ENCODE assay signal across 32 cellular contexts in genomic region chr12:115177899-115178298, GRCh38.
"Had no signal": no experiment of that assay in that cellular context is flagged by ENCODE, and none has a peak within 500 bp of the region (broad histone marks: within the 10 kb centered on the region; RNA-seq: fewer than 3 reads in every experiment).

No MANE protein-coding gene starts in this region.

- H3K27ac ChIP-seq: adrenal gland, body of pancreas, cardiac muscle cell, coronary artery, dorsolateral prefrontal cortex, esophagus muscularis mucosa, foreskin keratinocyte, gastrocnemius medialis, heart left ventricle, WERI-Rb-1 had no signal

- H3K27me3 ChIP-seq: adrenal gland, body of pancreas, cardiac muscle cell, esophagus muscularis mucosa, foreskin keratinocyte, gastrocnemius medialis, heart left ventricle had no signal

- H3K9me3 ChIP-seq: adrenal gland, body of pancreas, esophagus muscularis mucosa, gastrocnemius medialis, heart left ventricle had no signal

- ATAC-seq: activated CD4-positive, alpha-beta T cell treated with anti-CD3 and anti-CD28 coated beads for 36 hours; activated CD4-positive, CD25-positive, alpha-beta regulatory T cell treated with anti-CD3 and anti-CD28 coated beads, Interleukin-2, amount 50 U/mL, for 24 hours; activated CD8-positive, alpha-beta memory T cell treated with anti-CD3 and anti-CD28 coated beads, Interleukin-2, amount 10 ng/mL, durations not matched to agents 7 days and 5 days; activated CD8-positive, alpha-beta T cell treated with anti-CD3 and anti-CD28 coated beads, Interleukin-2, amount 10 ng/mL, durations not matched to agents 7 days and 5 days; activated naive CD8-positive, alpha-beta T cell treated with anti-CD3 and anti-CD28 coated beads, Interleukin-2, amount 50 U/mL, for 24 hours; body of pancreas; foreskin keratinocyte; gastrocnemius medialis; heart left ventricle; T-helper 17 cell had no signal

- H3K4me1 ChIP-seq: adrenal gland, body of pancreas, foreskin keratinocyte, gastrocnemius medialis had no signal

- H3K4me3 ChIP-seq: adrenal gland, body of pancreas, cardiac muscle cell, coronary artery, dorsolateral prefrontal cortex, esophagus muscularis mucosa, gastrocnemius medialis, heart left ventricle had no signal

- H3K36me3 ChIP-seq: adrenal gland, cardiac muscle cell, esophagus muscularis mucosa, gastrocnemius medialis, heart left ventricle, WERI-Rb-1 had no signal

- DNase-seq: activated B cell treated with CpG ODN at 0.5 μM for 24 hours; activated CD4-positive, alpha-beta memory T cell treated with anti-CD3 and anti-CD28 coated beads for 36 hours; activated CD4-positive, alpha-beta T cell treated with anti-CD3 and anti-CD28 coated beads for 36 hours; activated CD4-positive, alpha-beta T cell treated with anti-CD3 and anti-CD28 coated beads, Interleukin-2, amount 10 ng/mL, durations not matched to agents 24 days and 14 days; activated CD8-positive, alpha-beta memory T cell treated with anti-CD3 and anti-CD28 coated beads, Interleukin-2, amount 10 ng/mL, durations not matched to agents 7 days and 5 days; activated CD8-positive, alpha-beta memory T cell treated with anti-CD3 and anti-CD28 coated beads, Interleukin-2, amount 50 U/mL, for 4 hours; activated CD8-positive, alpha-beta T cell treated with anti-CD3 and anti-CD28 coated beads, Interleukin-2, amount 10 ng/mL, durations not matched to agents 7 days and 5 days; activated effector memory CD4-positive, alpha-beta T cell treated with anti-CD3 and anti-CD28 coated beads, Interleukin-2, amount 50 U/mL, for 16 hours; activated naive CD4-positive, alpha-beta T cell treated with anti-CD3 and anti-CD28 coated beads for 36 hours; activated naive CD8-positive, alpha-beta T cell treated with anti-CD3 and anti-CD28 coated beads for 36 hours; activated naive CD8-positive, alpha-beta T cell treated with anti-CD3 and anti-CD28 coated beads, Interleukin-2, amount 50 U/mL, for 24 hours; activated T-cell treated with anti-CD3 and anti-CD28 coated beads, Interleukin-2, amount 50 U/mL, for 1 hour; activated T-cell treated with anti-CD3 and anti-CD28 coated beads, Interleukin-2, amount 50 U/mL, for 48 hours; adrenal gland; amygdala; aorta; body of pancreas; dorsolateral prefrontal cortex; effector memory CD4-positive, alpha-beta T cell; endodermal cell; erythroblast; foreskin keratinocyte; gastrocnemius medialis; glutamatergic neuron; heart left ventricle; T-helper 17 cell; T1000; WERI-Rb-1 had no signal
